ENCODE assay signal across 1 cellular context in the genomic region with DNA sequence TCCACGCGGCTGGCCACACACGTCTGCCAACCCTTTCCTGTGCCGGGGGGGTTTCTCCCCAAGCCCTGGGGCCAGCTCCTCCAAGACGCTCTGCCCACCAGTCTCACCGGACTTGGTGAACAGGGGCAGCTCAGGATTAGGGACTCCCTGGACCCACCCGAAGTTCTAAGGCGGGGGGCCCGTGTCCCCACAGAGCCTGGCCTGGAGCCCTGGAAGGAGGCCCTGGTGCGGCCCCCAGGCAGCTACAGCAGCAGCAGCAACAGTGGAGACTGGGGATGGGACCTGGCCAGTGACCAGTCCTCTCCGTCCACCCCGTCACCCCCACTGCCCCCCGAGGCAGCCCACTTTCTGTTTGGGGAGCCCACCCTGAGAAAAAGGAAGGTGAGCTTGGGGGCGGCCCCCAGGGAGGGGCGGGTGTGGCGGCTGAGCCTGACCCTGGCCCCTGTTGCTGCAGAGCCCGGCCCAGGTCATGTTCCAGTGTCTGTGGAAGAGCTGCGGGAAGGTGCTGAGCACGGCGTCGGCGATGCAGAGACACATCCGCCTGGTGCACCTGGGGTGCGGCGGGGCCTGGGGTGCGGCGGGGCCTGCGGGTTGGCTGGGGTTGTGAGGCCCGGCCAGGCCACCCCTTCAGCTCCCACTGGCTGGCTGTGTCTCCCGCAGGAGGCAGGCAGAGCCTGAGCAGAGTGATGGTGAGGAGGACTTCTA.
TF ChIP-seq lines count a peak whose summit lies in the region.

No MANE protein-coding gene starts in this region.

TF ChIP-seq in HepG2, 621 proteins besides CTCF, POLR2A, EP300 and RAD21 (continued from another document and continues in another):
- TF ChIP-seq ZHX1 (CRISPR knock-in tag; IDR thresholded peaks at IDR 0.05; ENCODE audit: low read depth) (no peak), ELF1 (CRISPR knock-in tag; IDR thresholded peaks at IDR 0.05) (no peak), MED1 (CRISPR knock-in tag; IDR thresholded peaks at IDR 0.05) (no peak), DR1 (CRISPR knock-in tag; IDR thresholded peaks at IDR 0.05) (no peak), RFX1 (IDR thresholded peaks at IDR 0.05) (no peak), MIER2 (CRISPR knock-in tag; IDR thresholded peaks at IDR 0.05) (no peak), PRMT3 (CRISPR knock-in tag; IDR thresholded peaks at IDR 0.05; ENCODE audit: borderline replicate concordance, low read depth) (no peak), PAF1 (CRISPR knock-in tag; IDR thresholded peaks at IDR 0.05) (0 out of 2 replicates have a peak, but pooled peaks have one; percentile 9), POLR2AphosphoS2 (IDR thresholded peaks at IDR 0.05; ENCODE audit: low read depth, low read length) (0 out of 2 replicates have a peak, but pooled peaks have one; percentile 31), RXRB (CRISPR knock-in tag; IDR thresholded peaks at IDR 0.05; ENCODE audit: borderline replicate concordance) (no peak), ZMYM4 (CRISPR knock-in tag; IDR thresholded peaks at IDR 0.05) (no peak), ZNF563 (CRISPR knock-in tag; IDR thresholded peaks at IDR 0.05) (peak; percentile 16; the same call in 1 of the 2 replicates), BRD4 (CRISPR knock-in tag; IDR thresholded peaks at IDR 0.05) (no peak), ZNF362 (CRISPR knock-in tag; IDR thresholded peaks at IDR 0.05; ENCODE audit: borderline replicate concordance) (no peak), CSRNP1 (CRISPR knock-in tag; IDR thresholded peaks at IDR 0.05) (peak; percentile 30; the same call in 1 of the 2 replicates), ZNF296 (CRISPR knock-in tag; conservative IDR thresholded peaks at IDR 0.05) (no peak; the same call in 1 of the 2 replicates), EZH2 (conservative IDR thresholded peaks at IDR 0.05; ENCODE audit: low read depth, low read length) (no peak), GPN1 (CRISPR knock-in tag; IDR thresholded peaks at IDR 0.05; ENCODE audit: borderline replicate concordance) (no peak), SPEN (CRISPR knock-in tag; IDR thresholded peaks at IDR 0.05; ENCODE audit: low read depth) (no peak), MTF1 (CRISPR knock-in tag; IDR thresholded peaks at IDR 0.05) (no peak), ZNF713 (CRISPR knock-in tag; IDR thresholded peaks at IDR 0.05) (no peak), ZNF317 (CRISPR knock-in tag; IDR thresholded peaks at IDR 0.05) (no peak), NKX3-1 (CRISPR knock-in tag; IDR thresholded peaks at IDR 0.05) (no peak), MIER3 (CRISPR knock-in tag; IDR thresholded peaks at IDR 0.05; ENCODE audit: borderline replicate concordance) (no peak), IRF1 (CRISPR knock-in tag; IDR thresholded peaks at IDR 0.05; ENCODE audit: low read depth) (no peak), TBX2 (CRISPR knock-in tag; IDR thresholded peaks at IDR 0.05; ENCODE audit: borderline replicate concordance) (peak; percentile 22; the same call in 1 of the 2 replicates), ZNF547 (CRISPR knock-in tag; IDR thresholded peaks at IDR 0.05) (peak; percentile 12; the same call in 1 of the 2 replicates), ZNF10 (CRISPR knock-in tag; IDR thresholded peaks at IDR 0.05; ENCODE audit: borderline replicate concordance, low read depth) (no peak), ZFYVE20 (CRISPR knock-in tag; IDR thresholded peaks at IDR 0.05; ENCODE audit: borderline replicate concordance, low read depth) (no peak), HCFC1 (IDR thresholded peaks at IDR 0.05; ENCODE audit: low read depth, low read length) (no peak), ZNF746 (CRISPR knock-in tag; IDR thresholded peaks at IDR 0.05) (no peak)
- TF ChIP-seq, protein P1, sequence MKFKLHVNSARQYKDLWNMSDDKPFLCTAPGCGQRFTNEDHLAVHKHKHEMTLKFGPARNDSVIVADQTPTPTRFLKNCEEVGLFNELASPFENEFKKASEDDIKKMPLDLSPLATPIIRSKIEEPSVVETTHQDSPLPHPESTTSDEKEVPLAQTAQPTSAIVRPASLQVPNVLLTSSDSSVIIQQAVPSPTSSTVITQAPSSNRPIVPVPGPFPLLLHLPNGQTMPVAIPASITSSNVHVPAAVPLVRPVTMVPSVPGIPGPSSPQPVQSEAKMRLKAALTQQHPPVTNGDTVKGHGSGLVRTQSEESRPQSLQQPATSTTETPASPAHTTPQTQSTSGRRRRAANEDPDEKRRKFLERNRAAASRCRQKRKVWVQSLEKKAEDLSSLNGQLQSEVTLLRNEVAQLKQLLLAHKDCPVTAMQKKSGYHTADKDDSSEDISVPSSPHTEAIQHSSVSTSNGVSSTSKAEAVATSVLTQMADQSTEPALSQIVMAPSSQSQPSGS (CRISPR knock-in tag; IDR thresholded peaks at IDR 0.05), result no peak
- TF ChIP-seq, protein P2, sequence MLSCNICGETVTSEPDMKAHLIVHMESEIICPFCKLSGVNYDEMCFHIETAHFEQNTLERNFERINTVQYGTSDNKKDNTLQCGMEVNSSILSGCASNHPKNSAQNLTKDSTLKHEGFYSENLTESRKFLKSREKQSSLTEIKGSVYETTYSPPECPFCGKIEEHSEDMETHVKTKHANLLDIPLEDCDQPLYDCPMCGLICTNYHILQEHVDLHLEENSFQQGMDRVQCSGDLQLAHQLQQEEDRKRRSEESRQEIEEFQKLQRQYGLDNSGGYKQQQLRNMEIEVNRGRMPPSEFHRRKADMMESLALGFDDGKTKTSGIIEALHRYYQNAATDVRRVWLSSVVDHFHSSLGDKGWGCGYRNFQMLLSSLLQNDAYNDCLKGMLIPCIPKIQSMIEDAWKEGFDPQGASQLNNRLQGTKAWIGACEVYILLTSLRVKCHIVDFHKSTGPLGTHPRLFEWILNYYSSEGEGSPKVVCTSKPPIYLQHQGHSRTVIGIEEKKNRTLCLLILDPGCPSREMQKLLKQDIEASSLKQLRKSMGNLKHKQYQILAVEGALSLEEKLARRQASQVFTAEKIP (CRISPR knock-in tag; IDR thresholded peaks at IDR 0.05; ENCODE audit: borderline replicate concordance), result no peak
- TF ChIP-seq, protein P3, sequence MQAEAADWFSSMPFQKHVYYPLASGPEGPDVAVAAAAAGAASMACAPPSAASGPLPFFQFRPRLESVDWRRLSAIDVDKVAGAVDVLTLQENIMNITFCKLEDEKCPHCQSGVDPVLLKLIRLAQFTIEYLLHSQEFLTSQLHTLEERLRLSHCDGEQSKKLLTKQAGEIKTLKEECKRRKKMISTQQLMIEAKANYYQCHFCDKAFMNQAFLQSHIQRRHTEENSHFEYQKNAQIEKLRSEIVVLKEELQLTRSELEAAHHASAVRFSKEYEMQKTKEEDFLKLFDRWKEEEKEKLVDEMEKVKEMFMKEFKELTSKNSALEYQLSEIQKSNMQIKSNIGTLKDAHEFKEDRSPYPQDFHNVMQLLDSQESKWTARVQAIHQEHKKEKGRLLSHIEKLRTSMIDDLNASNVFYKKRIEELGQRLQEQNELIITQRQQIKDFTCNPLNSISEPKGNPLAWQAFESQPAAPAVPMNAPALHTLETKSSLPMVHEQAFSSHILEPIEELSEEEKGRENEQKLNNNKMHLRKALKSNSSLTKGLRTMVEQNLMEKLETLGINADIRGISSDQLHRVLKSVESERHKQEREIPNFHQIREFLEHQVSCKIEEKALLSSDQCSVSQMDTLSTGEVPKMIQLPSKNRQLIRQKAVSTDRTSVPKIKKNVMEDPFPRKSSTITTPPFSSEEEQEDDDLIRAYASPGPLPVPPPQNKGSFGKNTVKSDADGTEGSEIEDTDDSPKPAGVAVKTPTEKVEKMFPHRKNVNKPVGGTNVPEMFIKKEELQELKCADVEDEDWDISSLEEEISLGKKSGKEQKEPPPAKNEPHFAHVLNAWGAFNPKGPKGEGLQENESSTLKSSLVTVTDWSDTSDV (CRISPR knock-in tag; IDR thresholded peaks at IDR 0.05), result peak; percentile 48; the same call in 1 of the 2 replicates
- TF ChIP-seq, protein P4, sequence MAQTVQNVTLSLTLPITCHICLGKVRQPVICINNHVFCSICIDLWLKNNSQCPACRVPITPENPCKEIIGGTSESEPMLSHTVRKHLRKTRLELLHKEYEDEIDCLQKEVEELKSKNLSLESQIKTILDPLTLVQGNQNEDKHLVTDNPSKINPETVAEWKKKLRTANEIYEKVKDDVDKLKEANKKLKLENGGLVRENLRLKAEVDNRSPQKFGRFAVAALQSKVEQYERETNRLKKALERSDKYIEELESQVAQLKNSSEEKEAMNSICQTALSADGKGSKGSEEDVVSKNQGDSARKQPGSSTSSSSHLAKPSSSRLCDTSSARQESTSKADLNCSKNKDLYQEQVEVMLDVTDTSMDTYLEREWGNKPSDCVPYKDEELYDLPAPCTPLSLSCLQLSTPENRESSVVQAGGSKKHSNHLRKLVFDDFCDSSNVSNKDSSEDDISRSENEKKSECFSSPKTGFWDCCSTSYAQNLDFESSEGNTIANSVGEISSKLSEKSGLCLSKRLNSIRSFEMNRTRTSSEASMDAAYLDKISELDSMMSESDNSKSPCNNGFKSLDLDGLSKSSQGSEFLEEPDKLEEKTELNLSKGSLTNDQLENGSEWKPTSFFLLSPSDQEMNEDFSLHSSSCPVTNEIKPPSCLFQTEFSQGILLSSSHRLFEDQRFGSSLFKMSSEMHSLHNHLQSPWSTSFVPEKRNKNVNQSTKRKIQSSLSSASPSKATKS (CRISPR knock-in tag; IDR thresholded peaks at IDR 0.05), result no peak
- TF ChIP-seq, protein P5, sequence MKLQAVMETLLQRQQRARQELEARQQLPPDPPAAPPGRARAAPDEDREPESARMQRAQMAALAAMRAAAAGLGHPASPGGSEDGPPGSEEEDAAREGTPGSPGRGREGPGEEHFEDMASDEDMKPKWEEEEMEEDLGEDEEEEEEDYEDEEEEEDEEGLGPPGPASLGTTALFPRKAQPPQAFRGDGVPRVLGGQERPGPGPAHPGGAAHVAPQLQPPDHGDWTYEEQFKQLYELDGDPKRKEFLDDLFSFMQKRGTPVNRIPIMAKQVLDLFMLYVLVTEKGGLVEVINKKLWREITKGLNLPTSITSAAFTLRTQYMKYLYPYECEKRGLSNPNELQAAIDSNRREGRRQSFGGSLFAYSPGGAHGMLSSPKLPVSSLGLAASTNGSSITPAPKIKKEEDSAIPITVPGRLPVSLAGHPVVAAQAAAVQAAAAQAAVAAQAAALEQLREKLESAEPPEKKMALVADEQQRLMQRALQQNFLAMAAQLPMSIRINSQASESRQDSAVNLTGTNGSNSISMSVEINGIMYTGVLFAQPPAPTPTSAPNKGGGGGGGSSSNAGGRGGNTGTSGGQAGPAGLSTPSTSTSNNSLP (IDR thresholded peaks at IDR 0.05; ENCODE audit: low read depth, low read length), result no peak
- TF ChIP-seq, protein P6, sequence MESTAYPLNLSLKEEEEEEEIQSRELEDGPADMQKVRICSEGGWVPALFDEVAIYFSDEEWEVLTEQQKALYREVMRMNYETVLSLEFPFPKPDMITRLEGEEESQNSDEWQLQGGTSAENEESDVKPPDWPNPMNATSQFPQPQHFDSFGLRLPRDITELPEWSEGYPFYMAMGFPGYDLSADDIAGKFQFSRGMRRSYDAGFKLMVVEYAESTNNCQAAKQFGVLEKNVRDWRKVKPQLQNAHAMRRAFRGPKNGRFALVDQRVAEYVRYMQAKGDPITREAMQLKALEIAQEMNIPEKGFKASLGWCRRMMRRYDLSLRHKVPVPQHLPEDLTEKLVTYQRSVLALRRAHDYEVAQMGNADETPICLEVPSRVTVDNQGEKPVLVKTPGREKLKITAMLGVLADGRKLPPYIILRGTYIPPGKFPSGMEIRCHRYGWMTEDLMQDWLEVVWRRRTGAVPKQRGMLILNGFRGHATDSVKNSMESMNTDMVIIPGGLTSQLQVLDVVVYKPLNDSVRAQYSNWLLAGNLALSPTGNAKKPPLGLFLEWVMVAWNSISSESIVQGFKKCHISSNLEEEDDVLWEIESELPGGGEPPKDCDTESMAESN (CRISPR knock-in tag; conservative IDR thresholded peaks at IDR 0.05), result no peak
- TF ChIP-seq, protein P7, sequence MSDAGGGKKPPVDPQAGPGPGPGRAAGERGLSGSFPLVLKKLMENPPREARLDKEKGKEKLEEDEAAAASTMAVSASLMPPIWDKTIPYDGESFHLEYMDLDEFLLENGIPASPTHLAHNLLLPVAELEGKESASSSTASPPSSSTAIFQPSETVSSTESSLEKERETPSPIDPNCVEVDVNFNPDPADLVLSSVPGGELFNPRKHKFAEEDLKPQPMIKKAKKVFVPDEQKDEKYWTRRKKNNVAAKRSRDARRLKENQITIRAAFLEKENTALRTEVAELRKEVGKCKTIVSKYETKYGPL (CRISPR knock-in tag; IDR thresholded peaks at IDR 0.05), result no peak
